In the genomic region with DNA sequence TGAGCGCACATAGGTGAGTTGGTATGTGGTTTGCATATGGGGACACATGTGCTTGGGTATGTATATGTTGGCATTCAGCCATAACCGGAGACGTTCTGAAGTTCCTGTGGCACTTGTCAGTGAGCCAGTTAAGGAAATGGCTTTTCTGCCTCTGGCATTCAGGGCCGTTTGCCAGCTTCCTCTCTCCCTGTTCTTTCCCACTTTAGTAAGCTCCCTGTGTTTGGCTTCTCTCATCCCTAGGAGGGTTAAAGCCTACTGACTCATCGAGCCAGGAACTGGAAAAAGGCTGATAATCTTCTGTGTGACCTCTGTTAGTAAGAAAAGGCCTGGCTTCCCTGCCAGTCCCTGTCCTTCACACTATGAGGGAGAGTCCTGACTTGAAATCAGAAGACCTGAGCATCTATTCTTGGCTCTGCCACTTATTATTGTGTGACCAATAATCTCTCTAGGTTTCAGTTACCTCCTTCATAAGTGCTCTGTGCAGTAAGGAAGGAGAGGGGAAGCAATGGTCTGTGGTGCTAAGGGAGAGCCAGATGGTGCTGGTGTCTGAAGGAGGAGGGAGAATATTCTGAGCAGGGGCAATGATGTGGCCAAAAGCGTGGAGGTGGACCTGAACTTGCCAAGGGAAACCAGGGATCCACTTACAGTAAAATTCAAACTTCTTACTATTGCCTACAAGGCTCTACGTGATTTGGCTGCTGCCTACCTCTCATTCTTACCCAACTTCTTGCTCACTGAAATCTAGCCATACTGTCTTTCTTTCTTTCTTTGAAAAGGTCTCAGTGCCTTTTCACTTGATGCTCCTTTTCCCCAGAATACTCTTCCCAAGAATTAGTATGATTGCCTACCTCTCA, we compare ENCODE assay signal across 8 cellular contexts. TPM values are rescaled to one million over a fixed set of nuclear protein-coding genes. Genes with fewer than 3 reads are reported as not detected.
DNase-seq lines count a peak whose midpoint lies in the region; ATAC-seq and TF ChIP-seq lines count a peak whose summit lies in the region.

No MANE protein-coding gene starts in this region.

- H3K27ac ChIP-seq in adrenal gland = peak overlapping the region; percentile 18 to 93 (median 85)
- peak overlapping the region; percentile 75 to 91 for H3K27ac ChIP-seq in right atrium auricular region
- peak overlapping the region; percentile 10 to 81 (median 74) for H3K27ac ChIP-seq in stomach

- no peaks in the 10 kb centered on the region for H3K4me1 Mint-ChIP-seq in activated T-helper 17 cell treated with anti-CD3 and anti-CD28 coated beads, Interleukin-2, amount 50 U/mL, for 72 hours

- H3K4me3 Mint-ChIP-seq in activated T-helper 17 cell treated with anti-CD3 and anti-CD28 coated beads, Interleukin-2, amount 50 U/mL, for 72 hours = no peak overlapping the region

- H3K27me3 Mint-ChIP-seq in activated T-helper 17 cell treated with anti-CD3 and anti-CD28 coated beads, Interleukin-2, amount 50 U/mL, for 72 hours = no peaks in the 10 kb centered on the region

- H3K27me3 ChIP-seq in BJ (ENCODE audit: control insufficient read depth, insufficient read depth, low read length) (no peaks in the 10 kb centered on the region), MG63 (no peaks in the 10 kb centered on the region), adrenal gland (no peaks in the 10 kb centered on the region), right atrium auricular region (no peaks in the 10 kb centered on the region), stomach (no peaks in the 10 kb centered on the region)

- H3K36me3 ChIP-seq in BJ (ENCODE audit: control insufficient read depth, insufficient read depth, low read length) (no peaks in the 10 kb centered on the region), MG63 (no peaks in the 10 kb centered on the region), adrenal gland (replicated peaks in 1 of 2) (no peaks in the 10 kb centered on the region), right atrium auricular region (no peaks in the 10 kb centered on the region), stomach (no peaks in the 10 kb centered on the region)

- H3K36me3 Mint-ChIP-seq in activated T-helper 17 cell treated with anti-CD3 and anti-CD28 coated beads, Interleukin-2, amount 50 U/mL, for 72 hours (ENCODE audit: low read depth) = no peaks in the 10 kb centered on the region

- no peak for TF ChIP-seq EP300 in stomach (IDR thresholded peaks at IDR 0.05)

- DNase-seq in BJ (ENCODE audit: low read depth) (peak; percentile 75), MG63 (peak; percentile 90), adrenal gland (peak; percentile 68 to 92 (median 84)), right atrium auricular region (ENCODE audit: low spot score) (peak; percentile 74), stomach (peak; percentile 76)
- no peak for DNase-seq in activated CD4-positive, alpha-beta T cell treated with anti-CD3 and anti-CD28 coated beads, Interleukin-2, amount 50 U/mL, for 1 hour

- ATAC-seq in GM19395 (IDR thresholded peaks at IDR 0.05; ENCODE audit: unreplicated experiment) = no peak
- ATAC-seq in activated T-helper 17 cell treated with anti-CD3 and anti-CD28 coated beads, Interleukin-2, amount 50 U/mL, for 72 hours (replicated peaks) = no peak

- H3K27ac Mint-ChIP-seq in activated T-helper 17 cell treated with anti-CD3 and anti-CD28 coated beads, Interleukin-2, amount 50 U/mL, for 72 hours = no peak overlapping the region

- CTCF ChIA-PET in BJ (lab: Yijun Ruan, JAX) = interaction anchor here (0.6 to 1.6 kb wide), 4 partner anchors 11 to 40 kb away, joined by 3 to 5 read pairs (median 3); no protein-coding TSS in a partner anchor

- peak in 1 of 2 donors; percentile 44 for TF ChIP-seq POLR2A in adrenal gland (IDR thresholded peaks at IDR 0.05)
- TF ChIP-seq POLR2A in stomach (IDR thresholded peaks at IDR 0.05) = no peak

- H3K9me3 ChIP-seq in MG63 (no peaks in the 10 kb centered on the region), adrenal gland (replicated peaks in 1 of 3) (no peaks in the 10 kb centered on the region), right atrium auricular region (no peaks in the 10 kb centered on the region), stomach (no peaks in the 10 kb centered on the region)

- 21 to 27% (median 22%) methylated on average over 7 of the region's 7 CpGs for WGBS in adrenal gland, 4 donors
- 20 to 27% (median 23%) methylated on average over 7 of the region's 7 CpGs for WGBS in stomach, 5 donors

- H3K9me3 Mint-ChIP-seq in activated T-helper 17 cell treated with anti-CD3 and anti-CD28 coated beads, Interleukin-2, amount 50 U/mL, for 72 hours = no peaks in the 10 kb centered on the region

- TF ChIP-seq CTCF in BJ (IDR thresholded peaks at IDR 0.05; ENCODE audit: insufficient read depth, low read depth, low read length) (no peak), adrenal gland (IDR thresholded peaks at IDR 0.05) (no peak), right atrium auricular region (IDR thresholded peaks at IDR 0.05) (no peak), stomach (IDR thresholded peaks at IDR 0.05) (no peak)

- peaks cover 28 to 37% of the 10 kb centered on the region in 2 donors for H3K4me1 ChIP-seq in adrenal gland (replicated peaks in 1 of 2)
- peaks cover 0 to 27% of the 10 kb centered on the region in 2 donors for H3K4me1 ChIP-seq in right atrium auricular region
- H3K4me1 ChIP-seq in stomach = peaks cover 26 to 57% (median 47%) of the 10 kb centered on the region in 4 donors

- no peak overlapping the region for H3K4me3 ChIP-seq in BJ (ENCODE audit: low read depth, low read length)
- H3K4me3 ChIP-seq in MG63 = no peak overlapping the region
- H3K4me3 ChIP-seq in adrenal gland = peak overlapping the region in 1 of 4 donors; percentile 33
- no peak overlapping the region for H3K4me3 ChIP-seq in right atrium auricular region
- H3K4me3 ChIP-seq in stomach = no peak overlapping the region

- POLR2A ChIA-PET in BJ (lab: Charles Lee) = interaction anchor here (1.1 kb wide), 1 partner anchor 47 kb away, joined by 3 read pairs; a partner anchor contains a TSS

- intact Hi-C loops in adrenal gland (cut with DNase I) (no loop called here), stomach (cut with DNase I; ENCODE audit: low total_unique reads) (no loop called here)

RNA-seq across cellular contexts. Expression of a gene that starts 31.4 kb away (rescaled TPM):
- polyA plus RNA-seq in BJ (2011; rRNA removed) = 29.3 and 32.1 TPM in 2 replicates
- 34.6 and 67.9 TPM in 2 replicates for polyA minus RNA-seq in BJ (2011; rRNA and poly(A)+ RNA removed)
- 24.8 and 31.8 TPM in 2 replicates for total RNA-seq in MG63 (2014; rRNA removed; shearing (Covaris generic); ENCODE audit: low replicate concordance)
- 100 to 1,000 TPM in 6 of 8 donors, 10 to 100 TPM in 2; 81.4 to 353 (median 128) TPM for total RNA-seq in adrenal gland
- 100 to 1,000 TPM; 148 to 386 (median 161) TPM for polyA plus RNA-seq in adrenal gland
- total RNA-seq in right atrium auricular region = 10 to 100 TPM; 64.6 to 89.4 TPM
- 1,000 to 10,000 TPM in 1 of 5 donors, 100 to 1,000 TPM in 3, 10 to 100 TPM in 1; 98.8 to 1,709 (median 162) TPM for total RNA-seq in stomach
- 100 to 1,000 TPM in 1 of 3 donors, 10 to 100 TPM in 2; 59.0 to 120 (median 68.5) TPM for polyA plus RNA-seq in stomach
- total RNA-seq in activated T-helper 17 cell treated with anti-CD3 and anti-CD28 coated beads, Interleukin-2, amount 50 U/mL, for 72 hours = 10 to 100 TPM; 31.7 to 42.0 TPM

RNA-seq across cellular contexts. Expression of a gene that starts 35.2 kb away (rescaled TPM):
- 16.4 and 28.6 TPM in 2 replicates for polyA plus RNA-seq in BJ (2011; rRNA removed)
- polyA minus RNA-seq in BJ (2011; rRNA and poly(A)+ RNA removed) = 10.5 and 15.9 TPM in 2 replicates
- total RNA-seq in MG63 (2014; rRNA removed; shearing (Covaris generic); ENCODE audit: low replicate concordance) = 0.12 and 3.4 TPM in 2 replicates
- total RNA-seq in adrenal gland = 10 to 100 TPM in 7 of 8 donors, 1 to 10 TPM in 1; 6.5 to 24.8 (median 15.8) TPM
- polyA plus RNA-seq in adrenal gland = 10 to 100 TPM in 2 of 3 donors, 1 to 10 TPM in 1; 5.3 to 27.8 (median 12.2) TPM
- total RNA-seq in right atrium auricular region = 10 to 100 TPM in 1 of 2 donors, 1 to 10 TPM in 1; 7.3 to 10.3 TPM
- total RNA-seq in stomach = 10 to 100 TPM; 10.5 to 29.0 (median 19.2) TPM
- 10 to 100 TPM in 1 of 3 donors, 1 to 10 TPM in 2; 4.1 to 12.8 (median 8.4) TPM for polyA plus RNA-seq in stomach
- total RNA-seq in activated T-helper 17 cell treated with anti-CD3 and anti-CD28 coated beads, Interleukin-2, amount 50 U/mL, for 72 hours = 10 to 100 TPM in 1 of 2 donors, 1 to 10 TPM in 1; 7.3 to 21.1 TPM

RNA-seq across cellular contexts. Expression of a gene that starts 47.8 kb away (rescaled TPM):
- 85.9 and 110 TPM in 2 replicates for polyA plus RNA-seq in BJ (2011; rRNA removed)
- 36.9 and 53.7 TPM in 2 replicates for polyA minus RNA-seq in BJ (2011; rRNA and poly(A)+ RNA removed)
- total RNA-seq in MG63 (2014; rRNA removed; shearing (Covaris generic); ENCODE audit: low replicate concordance) = 94.2 and 107 TPM in 2 replicates
- 10 to 100 TPM; 52.4 to 99.3 (median 78.0) TPM for total RNA-seq in adrenal gland
- polyA plus RNA-seq in adrenal gland = 100 to 1,000 TPM in 2 of 3 donors, 10 to 100 TPM in 1; 61.9 to 120 (median 116) TPM
- total RNA-seq in right atrium auricular region = 10 to 100 TPM; 23.0 to 38.3 TPM
- 100 to 1,000 TPM in 1 of 5 donors, 10 to 100 TPM in 4; 18.1 to 199 (median 54.6) TPM for total RNA-seq in stomach
- polyA plus RNA-seq in stomach = 10 to 100 TPM; 41.5 to 45.8 (median 41.6) TPM
- total RNA-seq in activated T-helper 17 cell treated with anti-CD3 and anti-CD28 coated beads, Interleukin-2, amount 50 U/mL, for 72 hours = 10 to 100 TPM; 54.7 to 57.4 TPM

RNA-seq across cellular contexts. Expression of a gene that starts 47.8 kb away (rescaled TPM):
- polyA plus RNA-seq in BJ (2011; rRNA removed) (0.01 and 0.05 TPM in 2 replicates), adrenal gland (1 to 10 TPM in 2 of 3 donors, under 1 TPM in 1; 0.11 to 9.6 (median 9.6) TPM), stomach (under 1 TPM; 0.15 to 0.68 (median 0.60) TPM)
- 0.46 TPM in 1 of 2 replicates, not detected in the other for polyA minus RNA-seq in BJ (2011; rRNA and poly(A)+ RNA removed)
- not detected in 2 replicates for total RNA-seq in MG63 (2014; rRNA removed; shearing (Covaris generic); ENCODE audit: low replicate concordance)
- total RNA-seq in adrenal gland (1 to 10 TPM in 1 of 8 donors, under 1 TPM in 6, not detected in 1; 0.07 to 1.1 (median 0.43) TPM), right atrium auricular region (10 to 100 TPM; 24.4 to 34.9 TPM), stomach (1 to 10 TPM in 1 of 5 donors, under 1 TPM in 2, not detected in 2; 0.45 to 1.5 (median 0.58) TPM)
- total RNA-seq in activated T-helper 17 cell treated with anti-CD3 and anti-CD28 coated beads, Interleukin-2, amount 50 U/mL, for 72 hours = under 1 TPM; 0.24 to 0.29 TPM
